ENCODE assay signal across 23 cellular contexts in the genomic region with DNA sequence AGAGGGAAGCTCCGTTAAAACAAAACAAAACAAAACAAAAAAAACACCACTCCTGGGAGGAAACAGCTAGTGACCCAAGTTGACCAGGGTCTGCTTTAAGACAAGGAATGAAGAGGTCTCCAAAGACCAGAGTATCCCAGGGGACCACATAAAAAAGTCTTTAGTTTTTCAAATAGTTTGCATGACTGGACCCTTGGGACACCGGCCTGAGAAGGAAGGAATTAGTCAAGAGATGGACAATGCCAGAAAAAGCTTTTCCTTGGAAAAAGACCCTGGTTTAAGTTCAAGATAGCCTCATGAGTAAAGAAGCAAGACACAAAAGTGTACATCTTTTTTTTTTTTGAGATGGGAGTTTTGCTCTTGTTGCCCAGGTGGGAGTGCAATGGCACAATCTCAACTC. TPM values are rescaled to one million over a fixed set of nuclear protein-coding genes. Genes with fewer than 3 reads are reported as not detected.
"Had no signal": no experiment of that assay in that cellular context is flagged by ENCODE, and none has a peak within 500 bp of the region (broad histone marks: within the 10 kb centered on the region; RNA-seq: fewer than 3 reads in every experiment).

No MANE protein-coding gene starts in this region.

- H3K9me3 ChIP-seq: SJSA1 had no signal

- H3K36me3 ChIP-seq: SJSA1 had no signal

- H3K4me3 Mint-ChIP-seq: IgD-negative memory B cell had no signal

- H3K27me3 ChIP-seq: SJSA1 had no signal

- H3K27ac ChIP-seq: HL-60, KMS-11, SJSA1, SK-N-MC had no signal

- H3K4me1 Mint-ChIP-seq: IgD-negative memory B cell had no signal

- ATAC-seq: K562 had no signal

- H3K4me2 ChIP-seq: KMS-11 had no signal

- H3K4me1 ChIP-seq: SJSA1 had no signal

- DNase-seq: Kasumi-1, MM.1S, NCI-H1092 treated with DMSO at 0.1 percent for 48 hours, NCI-H1436, NCI-H187, NCI-H2029, NCI-H2081 treated with DMSO at 0.1 percent for 48 hours, NCI-H2171, NCI-H226, NCI-H446, NCI-H510A, NCI-H524 treated with DMSO at 0.1 percent for 48 hours, NCI-H69, NCI-H774, Right ventricle myocardium superior, RPMI8226, SIG-M5 had no signal

- H3K4me3 ChIP-seq: K562, SJSA1, SK-N-MC had no signal

RNA-seq across cellular contexts. Expression of a gene that starts 12.5 kb away (rescaled TPM):
- total RNA-seq: K562, SJSA1 had no signal
